ENCODE assay signal across 20 cellular contexts in genomic region chr6:119264854-119265397, GRCh38.
DNase-seq lines count a peak whose midpoint lies in the region; ATAC-seq, FAIRE-seq and TF ChIP-seq lines count a peak whose summit lies in the region.
"Had no signal": no experiment of that assay in that cellular context is flagged by ENCODE, and none has a peak within 500 bp of the region (broad histone marks: within the 10 kb centered on the region; RNA-seq: fewer than 3 reads in every experiment).

No MANE protein-coding gene starts in this region.

- H3K36me3 ChIP-seq in HepG2 (replicated peaks in 1 of 2; ENCODE audit: control insufficient read depth in 1 of 2, insufficient read depth in 2 of 2, low read length in 2 of 2) (peaks cover 18 to 46% of the 10 kb centered on the region in 2 experiments), right lobe of liver (peaks cover 0 to 6% (median 0%) of the 10 kb centered on the region in 4 donors), HEK293 (ENCODE audit: control insufficient read depth in 2 of 2, insufficient read depth in 1 of 2, low read length in 2 of 2) (peaks cover 0 to 7% of the 10 kb centered on the region in 2 experiments; a peak in 1 of 3 replicates), GM12878 (ENCODE audit: control insufficient read depth in 2 of 2, insufficient read depth in 2 of 2, low read length in 1 of 2) (peaks cover 0 to 2% of the 10 kb centered on the region in 2 experiments; a peak in 1 of 4 replicates), stomach (peaks cover 0 to 13% (median 12%) of the 10 kb centered on the region in 4 donors)

- H3K9ac ChIP-seq in HepG2 (ENCODE audit: insufficient read depth, low read depth, low read length) (no peak overlapping the region), GM12878 (ENCODE audit: control insufficient read depth, insufficient read depth, low read length) (no peak overlapping the region)
- H3K9ac ChIP-seq: BLaER1 treated with 17β-estradiol and CSF1 and Interleukin-3, amounts not matched to agents 10 nM and 100 nM had no signal

- H3K27me3 ChIP-seq in HepG2 (ENCODE audit: control insufficient read depth in 1 of 2, insufficient read depth in 2 of 2, low read length in 2 of 2) (no peaks in the 10 kb centered on the region), right lobe of liver (no peaks in the 10 kb centered on the region), GM12878 (replicated peaks in 1 of 2; ENCODE audit: control insufficient read depth in 2 of 2, insufficient read depth in 2 of 2, low read length in 1 of 2) (no peaks in the 10 kb centered on the region), stomach (no peaks in the 10 kb centered on the region)
- H3K27me3 ChIP-seq: BLaER1 treated with 17β-estradiol and CSF1 and Interleukin-3, amounts not matched to agents 10 nM and 100 nM had no signal

- RAD21 ChIA-PET in GM12878 (lab: Charles Lee; ENCODE audit: unreplicated experiment) = interaction anchor here (1.1 to 1.6 kb wide), 2 partner anchors 19 to 49 kb away, joined by 3 read pairs; no protein-coding TSS in a partner anchor

- FAIRE-seq in HepG2 (lab: Jason Lieb, UNC) (no peak), GM12878 (lab: Jason Lieb, UNC) (peak; percentile 23)
- FAIRE-seq: A549, D721Med, G401.6 had no signal

- TF ChIP-seq RAD21 in HepG2 (CRISPR knock-in tag; IDR thresholded peaks at IDR 0.05) (no peak), GM12878 (IDR thresholded peaks at IDR 0.05; ENCODE audit: insufficient read depth, low read depth, low read length) (no peak)

- no TSS peak for BruUV-seq in HepG2 (replicated peaks; lab: Mats Ljungman, UMichigan)
- BruUV-seq in GM12878 (replicated peaks; lab: Mats Ljungman, UMichigan) = no TSS peak

- CTCF ChIA-PET in HepG2 (lab: Yijun Ruan, JAX; ENCODE audit: low intra/inter-chr PET ratio, low total read pairs) (no interaction called here), HEK293 (lab: Yijun Ruan, JAX) (no interaction called here), GM12878 (lab: Yijun Ruan, JAX) (interaction anchor here (0.6 to 1.0 kb wide), 3 partner anchors 82 to 455 kb away, joined by 3 to 4 read pairs (median 3); no protein-coding TSS in a partner anchor)

- TF ChIP-seq CTCF in HepG2 (CRISPR knock-in tag; IDR thresholded peaks at IDR 0.05) = no peak
- TF ChIP-seq CTCF in right lobe of liver (IDR thresholded peaks at IDR 0.05) = no peak
- no peak for TF ChIP-seq CTCF in HEK293 (tag by site-specific recombination; IDR thresholded peaks at IDR 0.05)
- no peak for TF ChIP-seq CTCF in GM12878 (IDR thresholded peaks at IDR 0.05 in 2 of 3, conservative IDR thresholded peaks at IDR 0.05 in 1 of 3; ENCODE audit: control insufficient read depth in 2 of 3, extremely low read depth in 1 of 3, insufficient read depth in 1 of 3, low read depth in 3 of 3, low read length in 3 of 3)
- TF ChIP-seq CTCF in stomach (IDR thresholded peaks at IDR 0.05) = no peak

- H3K4me1 ChIP-seq in HepG2 (ENCODE audit: insufficient read depth, low read length) = peaks cover 85% of the 10 kb centered on the region
- H3K4me1 ChIP-seq in right lobe of liver = peaks cover 0 to 19% (median 6%) of the 10 kb centered on the region in 4 donors
- H3K4me1 ChIP-seq in HEK293 (ENCODE audit: control insufficient read depth, insufficient read depth, low read length) = no peaks in the 10 kb centered on the region
- H3K4me1 ChIP-seq in GM12878 (ENCODE audit: control insufficient read depth, insufficient read depth, low read length) = no peaks in the 10 kb centered on the region
- H3K4me1 ChIP-seq in stomach = peaks cover 0 to 29% (median 11%) of the 10 kb centered on the region in 4 donors
- H3K4me1 ChIP-seq: A549 had no signal

- in situ Hi-C loops in HepG2 (cut with HindIII; ENCODE audit: extremely low pct_ligation_motif_present, low pct_unique_long_range_greater_than_20kb) (no loop called here), GM12878 (cut with MboI) (no loop called here)

- POLR2A ChIA-PET in HepG2 (lab: Yijun Ruan, JAX) (interaction anchor here (1.3 kb wide), 1 partner anchor 83 kb away, joined by 8 read pairs; no protein-coding TSS in a partner anchor), HEK293 (lab: Yijun Ruan, JAX) (no interaction called here), GM12878 (lab: Charles Lee) (no interaction called here)

- H3K27ac ChIP-seq in HepG2 (ENCODE audit: extremely low read length, insufficient read depth, low read length) (no peak overlapping the region), right lobe of liver (no peak overlapping the region), HEK293 (ENCODE audit: extremely low read depth, low read depth, low read length) (no peak overlapping the region), GM12878 (ENCODE audit: control insufficient read depth, insufficient read depth) (no peak overlapping the region), stomach (no peak overlapping the region)
- H3K27ac ChIP-seq: 22Rv1; A549; BLaER1 treated with 17β-estradiol and CSF1 and Interleukin-3, amounts not matched to agents 10 nM and 100 nM; C4-2B had no signal

- no peak overlapping the region for H3K4me2 ChIP-seq in HepG2 (ENCODE audit: low read depth, low read length)
- H3K4me2 ChIP-seq in GM12878 (ENCODE audit: control insufficient read depth, insufficient read depth) = no peak overlapping the region
- H3K4me2 ChIP-seq: A549; BLaER1 treated with 17β-estradiol and CSF1 and Interleukin-3, amounts not matched to agents 10 nM and 100 nM had no signal

- SMC1A ChIA-PET in GM12878 (lab: Charles Lee; ENCODE audit: uncharacterized antibody, unreplicated experiment) = interaction anchor here (0.8 to 2.3 kb wide), 9 partner anchors 8 to 133 kb away, joined by 3 to 6 read pairs (median 3); no protein-coding TSS in a partner anchor

- H4K20me1 ChIP-seq in HepG2 (ENCODE audit: insufficient read depth, low read length) = peaks cover 3% of the 10 kb centered on the region
- no peaks in the 10 kb centered on the region for H4K20me1 ChIP-seq in GM12878 (ENCODE audit: control insufficient read depth, insufficient read depth)

- ATAC-seq in HepG2 (no peak), right lobe of liver (no peak), GM12878 (no peak), HG03108 (IDR thresholded peaks at IDR 0.05; ENCODE audit: unreplicated experiment) (no peak)
- ATAC-seq: A549; CD8-positive, alpha-beta T cell had no signal

- H3K9me3 ChIP-seq in HepG2 (ENCODE audit: low read length) (no peaks in the 10 kb centered on the region), right lobe of liver (no peaks in the 10 kb centered on the region), HEK293 (ENCODE audit: control insufficient read depth, insufficient read depth, low read depth, low read length) (no peaks in the 10 kb centered on the region), GM12878 (replicated peaks; ENCODE audit: control insufficient read depth, insufficient read depth, low read length) (peaks cover under 1% of the 10 kb centered on the region; the same call in 1 of the 3 replicates), stomach (no peaks in the 10 kb centered on the region)
- H3K9me3 ChIP-seq: Caco-2 had no signal

- intact Hi-C loops in HepG2 (cut with micrococcal nuclease; ENCODE audit: unreplicated experiment) = loop anchor here (10.0 kb wide), 1 partner anchor 370 kb away; the partner anchor contains the start of gene ASF1A
- intact Hi-C loops in right lobe of liver (cut with DNase I) = no loop called here
- intact Hi-C loops in GM12878 (cut with micrococcal nuclease; ENCODE audit: unreplicated experiment) = no loop called here
- intact Hi-C loops in stomach (cut with DNase I; ENCODE audit: low total_unique reads) = no loop called here

- H3K4me3 ChIP-seq in HepG2 (replicated peaks in 1 of 3; ENCODE audit: insufficient read depth in 1 of 3, low read depth in 2 of 3, low read length in 3 of 3) (no peak overlapping the region), right lobe of liver (no peak overlapping the region), HEK293 (ENCODE audit: low read depth, low read length) (no peak overlapping the region), GM12878 (no peak overlapping the region), stomach (no peak overlapping the region)
- H3K4me3 ChIP-seq: A549; BLaER1 treated with 17β-estradiol and CSF1 and Interleukin-3, amounts not matched to agents 10 nM and 100 nM had no signal

- no peak for TF ChIP-seq EP300 in HepG2 (IDR thresholded peaks at IDR 0.05; ENCODE audit: low read depth in 2 of 2, low read length in 2 of 2)
- TF ChIP-seq EP300 in HepG2 (CRISPR knock-in tag; IDR thresholded peaks at IDR 0.05; ENCODE audit: borderline replicate concordance) = no peak
- TF ChIP-seq EP300 in GM12878 (IDR thresholded peaks at IDR 0.05; ENCODE audit: borderline replicate concordance in 1 of 2, control insufficient read depth in 1 of 2, low read depth in 2 of 2, low read length in 2 of 2) = no peak
- TF ChIP-seq EP300 in stomach (IDR thresholded peaks at IDR 0.05) = no peak

- TF ChIP-seq POLR2A in HepG2 (IDR thresholded peaks at IDR 0.05; ENCODE audit: insufficient read depth in 1 of 2, low read depth in 2 of 2, low read length in 2 of 2) (no peak), right lobe of liver (IDR thresholded peaks at IDR 0.05) (no peak), GM12878 (IDR thresholded peaks at IDR 0.05; ENCODE audit: low read depth, low read length) (no peak), stomach (IDR thresholded peaks at IDR 0.05) (no peak)

- DNase-seq in HepG2 (ENCODE audit: low spot score) = no peak
- no peak for DNase-seq in right lobe of liver
- no peak for DNase-seq in GM12878 (ENCODE audit: low read depth, low spot score)
- DNase-seq in stimulated activated CD4-positive, alpha-beta T cell treated with anti-CD3 and anti-CD28 coated beads, Interleukin-4, amount 100 ng/mL, for 24 hours = no peak
- DNase-seq in stomach = no peak
- DNase-seq: AML-193; Caco-2; Calu3; CD4-positive, alpha-beta T cell; CD8-positive, alpha-beta T cell; DMS79 treated with DMSO at 0.1 percent for 48 hours; GF-D8 had no signal

- H2AFZ ChIP-seq in HepG2 (ENCODE audit: low read length) (no peak overlapping the region), GM12878 (ENCODE audit: control insufficient read depth, low read depth, low read length) (no peak overlapping the region)

- H3K79me2 ChIP-seq in HepG2 (ENCODE audit: insufficient read depth, low read length) = peaks cover 45% of the 10 kb centered on the region
- no peaks in the 10 kb centered on the region for H3K79me2 ChIP-seq in GM12878 (ENCODE audit: control insufficient read depth, insufficient read depth, low read length)

TF ChIP-seq in HepG2, 621 proteins besides CTCF, POLR2A, EP300 and RAD21 (continues in another document):
- TF ChIP-seq HNF4A (CRISPR knock-in tag; IDR thresholded peaks at IDR 0.05) = peak; percentile 40; the same call in 1 of the 2 replicates

TF ChIP-seq in HEK293, 187 proteins besides CTCF, POLR2A, EP300 and RAD21:
- peak; percentile 96 for TF ChIP-seq ZNF664 (tag by site-specific recombination; IDR thresholded peaks at IDR 0.05)
- no peak for TF ChIP-seq ZBTB20 (tag by site-specific recombination; IDR thresholded peaks at IDR 0.05)
- no peak for TF ChIP-seq ZNF792 (tag by site-specific recombination; IDR thresholded peaks at IDR 0.05)
- no peak for TF ChIP-seq TCF7L2 (IDR thresholded peaks at IDR 0.05; ENCODE audit: borderline replicate concordance, low read depth, low read length)

TF ChIP-seq in GM12878, 131 proteins besides CTCF, POLR2A, EP300 and RAD21:
- TF ChIP-seq ESRRA (IDR thresholded peaks at IDR 0.05; ENCODE audit: low read length) (no peak), BHLHE40 (IDR thresholded peaks at IDR 0.05; ENCODE audit: borderline replicate concordance in 1 of 2, low read depth in 2 of 2, low read length in 1 of 2) (no peak), ZNF24 (IDR thresholded peaks at IDR 0.05) (no peak), NFXL1 (IDR thresholded peaks at IDR 0.05; ENCODE audit: borderline replicate concordance) (no peak)
TF ChIP-seq in GM12878: peak in this region for 0.
